ENCODE assay signal across 24 cellular contexts in the genomic region with DNA sequence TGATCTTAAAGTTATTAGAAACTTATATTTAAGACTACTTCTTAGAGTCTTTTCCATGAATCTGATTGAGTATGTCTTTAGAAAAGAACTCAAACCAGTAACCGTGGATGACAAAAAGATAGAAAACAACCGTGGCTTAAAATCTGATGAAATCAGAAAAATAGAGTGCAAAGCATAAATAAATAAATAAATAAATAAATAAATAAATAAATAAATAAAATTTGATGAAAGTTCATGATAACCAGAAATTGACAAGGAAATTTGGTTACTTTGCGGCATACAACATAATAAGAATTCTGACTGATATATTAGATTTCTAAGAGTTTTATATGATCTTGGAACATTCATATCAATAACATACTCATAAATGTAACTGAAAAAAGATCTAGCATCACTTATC.
"Had no signal": no experiment of that assay in that cellular context is flagged by ENCODE, and none has a peak within 500 bp of the region (broad histone marks: within the 10 kb centered on the region; RNA-seq: fewer than 3 reads in every experiment).

No MANE protein-coding gene starts in this region.

- H3K27me3 ChIP-seq: Peyer's patch, SJSA1 had no signal

- ATAC-seq: activated T-cell treated with anti-CD3 and anti-CD28 coated beads, Interleukin-2, amount 50 U/mL, for 4 hours; SK-N-SH treated with all-trans-retinoic acid at 6 μM for 48 hours had no signal

- FAIRE-seq: bronchial epithelial cell had no signal

- H3K27ac ChIP-seq: Peyer's patch, SJSA1 had no signal

- H3K4me1 ChIP-seq: Peyer's patch, SJSA1 had no signal

- H3K4me3 Mint-ChIP-seq: activated CD4-positive, alpha-beta T cell treated with anti-CD3 and anti-CD28 coated beads, Interleukin-2, amount 10 ng/mL, durations not matched to agents 7 days and 5 days had no signal

- H3K27me3 Mint-ChIP-seq: activated CD4-positive, alpha-beta memory T cell treated with anti-CD3 and anti-CD28 coated beads for 36 hours; activated CD4-positive, alpha-beta T cell treated with anti-CD3 and anti-CD28 coated beads, Interleukin-2, amount 10 ng/mL, durations not matched to agents 7 days and 5 days had no signal

- H3K4me3 ChIP-seq: Peyer's patch, SJSA1 had no signal

- H3K36me3 ChIP-seq: Peyer's patch, SJSA1 had no signal

- H3K9me3 ChIP-seq: Peyer's patch, SJSA1 had no signal

- DNase-seq: activated CD4-positive, alpha-beta memory T cell treated with anti-CD3 and anti-CD28 coated beads for 36 hours; activated CD4-positive, alpha-beta T cell treated with anti-CD3 and anti-CD28 coated beads, Interleukin-2, amount 10 ng/mL, durations not matched to agents 7 days and 5 days; activated CD4-positive, CD25-positive, alpha-beta regulatory T cell; activated CD8-positive, alpha-beta memory T cell treated with anti-CD3 and anti-CD28 coated beads for 24 hours; activated effector memory CD4-positive, alpha-beta T cell treated with anti-CD3 and anti-CD28 coated beads, Interleukin-2, amount 50 U/mL, for 16 hours; activated naive CD4-positive, alpha-beta T cell treated with anti-CD3 and anti-CD28 coated beads for 36 hours; activated T-cell treated with anti-CD3 and anti-CD28 coated beads, Interleukin-2, amount 50 U/mL, for 4 hours; aorta; central memory CD4-positive, alpha-beta T cell; Kasumi-1; NCI-H1105 treated with DMSO at 0.1 percent for 48 hours; NCI-H1436 treated with DMSO at 0.1 percent for 48 hours; NCI-H187; NCI-H2081; NCI-H446; NCI-H524; Peyer's patch; SHP77; SW 1271; T-helper 2 cell; T1000 had no signal
